15 cellular contexts compared by ENCODE assay signal in genomic region chr11:120573756-120574354, GRCh38.
A peak's percentile ranks its signal among the peaks of the same experiment; 100 is the strongest.
DNase-seq lines count a peak whose midpoint lies in the region; TF ChIP-seq lines count a peak whose summit lies in the region.
"Had no signal": no experiment of that assay in that cellular context is flagged by ENCODE, and none has a peak within 500 bp of the region (broad histone marks: within the 10 kb centered on the region; RNA-seq: fewer than 3 reads in every experiment).

No MANE protein-coding gene starts in this region.

- H3K9me3 Mint-ChIP-seq in neural progenitor cell: peaks cover 6% of the 10 kb centered on the region
- H3K9me3 Mint-ChIP-seq: CD8-positive, alpha-beta T cell had no signal

- H3K36me3 Mint-ChIP-seq in neural progenitor cell: no peaks in the 10 kb centered on the region
- H3K36me3 Mint-ChIP-seq: CD14-positive monocyte; CD8-positive, alpha-beta T cell had no signal

- H3K27ac ChIP-seq in neural progenitor cell: no peak overlapping the region
- H3K27ac ChIP-seq: 22Rv1 had no signal

- no peaks in the 10 kb centered on the region for H3K9me3 ChIP-seq in neural progenitor cell (ENCODE audit: low read depth)

- H3K79me2 ChIP-seq in neural progenitor cell (ENCODE audit: low read depth): no peaks in the 10 kb centered on the region

- peaks cover 22% of the 10 kb centered on the region for H3K27me3 ChIP-seq in neural progenitor cell

- H4K20me1 ChIP-seq in neural progenitor cell (ENCODE audit: low read depth): no peaks in the 10 kb centered on the region

- H3K4me3 ChIP-seq in neural progenitor cell: no peak overlapping the region

- DNase-seq in activated effector memory CD4-positive, alpha-beta T cell treated with anti-CD3 and anti-CD28 coated beads, Interleukin-2, amount 50 U/mL, for 16 hours: peak; percentile 60
- no peak for DNase-seq in activated effector memory CD4-positive, alpha-beta T cell treated with Interleukin-2 at 50 U/mL for 16 hours
- DNase-seq in SK-MEL-5 (ENCODE audit: low read depth, low spot score) (peak; percentile 1), neural progenitor cell (ENCODE audit: low spot score) (no peak), SW 1271 (lab: John Stamatoyannopoulos, UW) (no peak), DMS 273 (lab: John Stamatoyannopoulos, UW; ENCODE audit: unreplicated experiment) (no peak)
- DNase-seq in stimulated activated CD4-positive, alpha-beta T cell treated with anti-CD3 and anti-CD28 coated beads, Interleukin-1b, Interleukin-23, amount 100 ng/mL, for 48 hours: no peak
- DNase-seq in stimulated activated CD4-positive, alpha-beta T cell treated with anti-CD3 and anti-CD28 coated beads, Interleukin-15, amount 100 ng/mL, for 24 hours: no peak
- DNase-seq: CD8-positive, alpha-beta T cell; COR-L47; DMS53; GOT3; H9 had no signal

- no peaks in the 10 kb centered on the region for H3K36me3 ChIP-seq in neural progenitor cell

- H3K4me1 Mint-ChIP-seq in neural progenitor cell: no peaks in the 10 kb centered on the region
- H3K4me1 Mint-ChIP-seq: CD14-positive monocyte had no signal

- no peak overlapping the region for H3K4me2 ChIP-seq in neural progenitor cell

- no peak overlapping the region for H2AFZ ChIP-seq in neural progenitor cell (replicated peaks)

- H3K4me1 ChIP-seq in neural progenitor cell: no peaks in the 10 kb centered on the region

- no peak overlapping the region for H3K9ac ChIP-seq in neural progenitor cell

- in situ Hi-C loops in SK-MEL-5 (cut with HindIII; ENCODE audit: low pct_unique_long_range_greater_than_20kb, low sequenced_read_pairs): no loop called here

- no peak overlapping the region for H3K4me3 Mint-ChIP-seq in neural progenitor cell
- H3K4me3 Mint-ChIP-seq: CD14-positive monocyte; CD8-positive, alpha-beta T cell; H9 had no signal

- H3K27me3 Mint-ChIP-seq in neural progenitor cell (ENCODE audit: insufficient read depth, low read depth): peaks cover 20% of the 10 kb centered on the region

- H3F3A ChIP-seq in neural progenitor cell (ENCODE audit: low read depth): no peaks in the 10 kb centered on the region

- H3K27ac Mint-ChIP-seq in neural progenitor cell: peak overlapping the region; percentile 52
- H3K27ac Mint-ChIP-seq: CD14-positive monocyte; CD8-positive, alpha-beta T cell had no signal

- TF ChIP-seq CTCF in neural progenitor cell (IDR thresholded peaks at IDR 0.05): no peak

Comparison
In these comparisons a context has a peak if more than half of its experiments do, and no peak if none do; other contexts are left out.
1. DNase-seq: peak in activated effector memory CD4-positive, alpha-beta T cell treated with anti-CD3 and anti-CD28 coated beads, Interleukin-2, amount 50 U/mL, for 16 hours (single experiment) and SK-MEL-5 (single experiment); none in activated effector memory CD4-positive, alpha-beta T cell treated with Interleukin-2 at 50 U/mL for 16 hours (single experiment), neural progenitor cell (single experiment), stimulated activated CD4-positive, alpha-beta T cell treated with anti-CD3 and anti-CD28 coated beads, Interleukin-1b, Interleukin-23, amount 100 ng/mL, for 48 hours (single experiment), stimulated activated CD4-positive, alpha-beta T cell treated with anti-CD3 and anti-CD28 coated beads, Interleukin-15, amount 100 ng/mL, for 24 hours (single experiment), SW 1271 (0 of 2) and DMS 273 (single experiment).